In the genomic region with DNA sequence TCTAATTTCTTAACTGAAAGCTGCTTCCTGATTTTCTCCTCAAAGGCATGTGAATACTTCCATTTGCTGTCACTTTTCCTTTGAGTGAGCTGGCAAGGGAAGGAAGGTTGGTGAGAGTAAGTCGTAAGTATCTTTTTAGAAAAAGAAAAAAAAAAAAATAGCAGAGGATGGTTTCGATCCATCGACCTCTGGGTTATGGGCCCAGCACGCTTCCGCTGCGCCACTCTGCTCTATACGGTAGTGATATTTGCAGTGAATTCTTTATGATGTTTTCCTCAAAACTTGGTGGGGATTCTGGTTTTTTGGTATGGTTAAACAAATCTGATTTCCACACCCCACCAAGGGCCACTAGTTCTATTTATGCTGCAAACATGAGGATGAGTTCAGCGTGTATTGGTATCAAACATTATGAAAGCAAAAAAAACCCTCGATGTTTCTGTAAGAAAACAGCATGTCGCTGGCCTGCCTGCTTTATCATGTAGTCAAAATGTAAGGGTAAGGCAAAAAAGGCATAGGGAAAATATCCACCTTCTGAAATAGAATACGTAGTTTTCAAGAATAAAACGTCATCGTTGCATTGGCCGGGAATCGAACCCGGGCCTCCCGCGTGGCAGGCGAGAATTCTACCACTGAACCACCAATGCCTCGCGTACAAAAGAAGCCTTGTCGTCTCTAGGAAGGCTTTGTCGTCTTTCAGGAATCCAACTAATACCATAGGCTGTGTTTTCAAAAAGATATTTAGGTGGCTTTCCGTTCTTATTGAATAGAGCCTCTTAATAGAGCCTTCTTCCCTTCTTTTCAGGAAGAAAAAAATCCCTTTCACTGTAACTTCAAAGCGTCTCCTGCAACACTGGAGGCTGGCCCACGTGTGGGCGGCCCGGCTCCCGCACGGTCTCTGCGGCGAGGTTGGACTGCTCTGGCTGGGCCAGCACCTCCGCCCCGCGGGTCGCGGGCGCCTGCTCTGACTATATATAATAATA, we compare ENCODE assay signal across 8 cellular contexts. TPM values are rescaled to one million over a fixed set of nuclear protein-coding genes. Genes with fewer than 3 reads are reported as not detected.
DNase-seq lines count a peak whose midpoint lies in the region; ATAC-seq lines count a peak whose summit lies in the region.

No MANE protein-coding gene starts in this region.

- H3K4me3 Mint-ChIP-seq in effector memory CD8-positive, alpha-beta T cell = peak overlapping the region; percentile 85 to 88

- H3K4me1 Mint-ChIP-seq in effector memory CD8-positive, alpha-beta T cell (ENCODE audit: low read depth in 2 of 2) = peaks cover 7% of the 10 kb centered on the region in 2 donors

- H4K8ac ChIP-seq in mesenchymal stem cell (ENCODE audit: low read length) = no peak overlapping the region

- H3K27ac ChIP-seq in BLaER1 treated with 17β-estradiol and CSF1 and Interleukin-3, amounts not matched to agents 10 nM and 100 nM = peak overlapping the region; percentile 57 to 81 (median 75); a peak in 21 of 22 replicates
- H3K27ac ChIP-seq in mesenchymal stem cell (ENCODE audit: low read length, poor library complexity, severe bottlenecking) = peak overlapping the region; percentile 68

- H3K36me3 ChIP-seq in BLaER1 treated with 17β-estradiol and CSF1 and Interleukin-3, amounts not matched to agents 10 nM and 100 nM = no peaks in the 10 kb centered on the region
- no peaks in the 10 kb centered on the region for H3K36me3 ChIP-seq in mesenchymal stem cell (ENCODE audit: control insufficient read depth in 1 of 2, insufficient read depth in 2 of 2, low read depth in 1 of 2, low read length in 2 of 2)

- peak; percentile 70 for DNase-seq in NCI-H774 (lab: John Stamatoyannopoulos, UW)
- peak; percentile 78 to 81 for DNase-seq in activated CD8-positive, alpha-beta memory T cell treated with anti-CD3 and anti-CD28 coated beads for 4 hours (ENCODE audit: low read depth in 2 of 2)
- peak; percentile 92 to 96 (median 94) for DNase-seq in effector memory CD8-positive, alpha-beta T cell
- DNase-seq in mesenchymal stem cell = peak; percentile 89
- DNase-seq in stimulated activated CD8-positive, alpha-beta memory T cell treated with anti-CD3 and anti-CD28 coated beads, Interleukin-12 subunit alpha, Interleukin-12 subunit beta, amount 100 ng/mL, for 4 hours (ENCODE audit: low read depth) = peak; percentile 77

- peaks cover 0 to 23% of the 10 kb centered on the region in 2 donors for H3K27me3 Mint-ChIP-seq in effector memory CD8-positive, alpha-beta T cell

- WGBS in mesenchymal stem cell = under 1% methylated on average over 23 of the region's 38 CpGs

- no peak overlapping the region for H2BK15ac ChIP-seq in mesenchymal stem cell (ENCODE audit: low read depth, poor library complexity, severe bottlenecking)

- no peak overlapping the region for H4K91ac ChIP-seq in mesenchymal stem cell (ENCODE audit: low read length)

- peaks cover 28% of the 10 kb centered on the region for H3K36me3 Mint-ChIP-seq in effector memory CD8-positive, alpha-beta T cell (ENCODE audit: insufficient read depth)

- H3K4me3 ChIP-seq in BLaER1 treated with 17β-estradiol and CSF1 and Interleukin-3, amounts not matched to agents 10 nM and 100 nM = peak overlapping the region; percentile 63 to 78 (median 70)
- peak overlapping the region; percentile 66 to 88 for H3K4me3 ChIP-seq in mesenchymal stem cell (ENCODE audit: insufficient read depth in 1 of 2, low read depth in 1 of 2, low read length in 2 of 2)

- H3K9ac ChIP-seq in BLaER1 treated with 17β-estradiol and CSF1 and Interleukin-3, amounts not matched to agents 10 nM and 100 nM = peak overlapping the region; percentile 70 to 85 (median 79)
- H3K9ac ChIP-seq in mesenchymal stem cell (ENCODE audit: low read length) = peak overlapping the region; percentile 90

- no peak overlapping the region for H3K23ac ChIP-seq in mesenchymal stem cell (ENCODE audit: low read length in 2 of 2)

- 0 out of 22 replicates have a peak, but pooled peaks cover 0 to 6% (median 0%) of the 10 kb centered on the region in 11 experiments for H3K9me3 ChIP-seq in BLaER1 treated with 17β-estradiol and CSF1 and Interleukin-3, amounts not matched to agents 10 nM and 100 nM (replicated peaks in 1 of 11)
- no peaks in the 10 kb centered on the region for H3K9me3 ChIP-seq in mesenchymal stem cell (ENCODE audit: control insufficient read depth, low read length)

- H2AFZ ChIP-seq in mesenchymal stem cell (ENCODE audit: low read depth, low read length) = no peak overlapping the region

- H4K20me1 ChIP-seq in BLaER1 treated with 17β-estradiol and CSF1 and Interleukin-3, amounts not matched to agents 10 nM and 100 nM = no peaks in the 10 kb centered on the region

- no peaks in the 10 kb centered on the region for H3K27me3 ChIP-seq in BLaER1 treated with 17β-estradiol and CSF1 and Interleukin-3, amounts not matched to agents 10 nM and 100 nM
- H3K27me3 ChIP-seq in mesenchymal stem cell (ENCODE audit: control insufficient read depth in 1 of 2, insufficient read depth in 1 of 2, low read length in 2 of 2) = no peaks in the 10 kb centered on the region

- no peaks in the 10 kb centered on the region for H3K9me3 Mint-ChIP-seq in effector memory CD8-positive, alpha-beta T cell

- H2BK12ac ChIP-seq in mesenchymal stem cell (ENCODE audit: low read length in 2 of 2) = no peak overlapping the region

- H2AK5ac ChIP-seq in mesenchymal stem cell (ENCODE audit: low read length, severe bottlenecking) = no peak overlapping the region

- no peak overlapping the region for H3K18ac ChIP-seq in mesenchymal stem cell (ENCODE audit: low read depth in 1 of 2, low read length in 2 of 2)

- H3K4me2 ChIP-seq in BLaER1 treated with 17β-estradiol and CSF1 and Interleukin-3, amounts not matched to agents 10 nM and 100 nM = peak overlapping the region; percentile 41 to 93 (median 73)
- H3K4me2 ChIP-seq in mesenchymal stem cell (ENCODE audit: low read length, poor library complexity, severe bottlenecking) = peak overlapping the region; percentile 79

- peaks cover 0 to 5% (median 3%) of the 10 kb centered on the region in 10 experiments; a peak in 2 of 20 replicates for H3K4me1 ChIP-seq in BLaER1 treated with 17β-estradiol and CSF1 and Interleukin-3, amounts not matched to agents 10 nM and 100 nM
- H3K4me1 ChIP-seq in mesenchymal stem cell (ENCODE audit: control insufficient read depth, insufficient read depth, low read depth, low read length) = no peaks in the 10 kb centered on the region

- ATAC-seq in GM19372 (IDR thresholded peaks at IDR 0.05; ENCODE audit: low read depth, unreplicated experiment) = peak; percentile 72
- ATAC-seq in HG03520 (IDR thresholded peaks at IDR 0.05; ENCODE audit: unreplicated experiment) = peak; percentile 52
- ATAC-seq in effector memory CD8-positive, alpha-beta T cell (replicated peaks) = peak; percentile 86

- no peak overlapping the region for H2BK120ac ChIP-seq in mesenchymal stem cell (ENCODE audit: low read depth, low read length)

- no peak overlapping the region for H3K14ac ChIP-seq in mesenchymal stem cell (ENCODE audit: low read length in 2 of 2)

- no peak overlapping the region for H2BK5ac ChIP-seq in mesenchymal stem cell (ENCODE audit: low read depth, low read length, poor library complexity, severe bottlenecking)

- no peak overlapping the region for H3K4ac ChIP-seq in mesenchymal stem cell (ENCODE audit: low read depth in 1 of 2, low read length in 2 of 2)

- H3K27ac Mint-ChIP-seq in effector memory CD8-positive, alpha-beta T cell = peak overlapping the region; percentile 100

- no peaks in the 10 kb centered on the region for H3K79me1 ChIP-seq in mesenchymal stem cell (replicated peaks; ENCODE audit: low read length, poor library complexity, severe bottlenecking)

RNA-seq across cellular contexts. Expression of a gene that starts 9.6 kb away (rescaled TPM):
- not detected for polyA plus RNA-seq in mesenchymal stem cell (2013, experiment 1 of 2)
- polyA plus RNA-seq in mesenchymal stem cell (2013, experiment 2 of 2) = not detected

RNA-seq across cellular contexts. Expression of a gene that starts 54.4 kb away (rescaled TPM):
- not detected for polyA plus RNA-seq in mesenchymal stem cell (2013, experiment 1 of 2)
- polyA plus RNA-seq in mesenchymal stem cell (2013, experiment 2 of 2) = not detected

Comparison
In these comparisons a context has a peak if more than half of its experiments do, and no peak if none do; other contexts are left out.
1. Peak in every context shown above with its lines: DNase-seq, ATAC-seq, H3K4me3 ChIP-seq and H3K27ac ChIP-seq.